In genomic region chr19:47619763-47620162, GRCh38 we compare ENCODE assay signal across 24 cellular contexts. TPM values are rescaled to one million over a fixed set of nuclear protein-coding genes. Genes with fewer than 3 reads are reported as not detected.
DNase-seq lines count a peak whose midpoint lies in the region; ATAC-seq, FAIRE-seq and TF ChIP-seq lines count a peak whose summit lies in the region.
"Had no signal": no experiment of that assay in that cellular context is flagged by ENCODE, and none has a peak within 500 bp of the region (broad histone marks: within the 10 kb centered on the region; RNA-seq: fewer than 3 reads in every experiment).

No MANE protein-coding gene starts in this region.

- H3K9me3 Mint-ChIP-seq in osteocyte (ENCODE audit: unreplicated experiment) (no peaks in the 10 kb centered on the region), MCF 10A (ENCODE audit: unreplicated experiment) (no peaks in the 10 kb centered on the region)

- POLR2A ChIA-PET in MCF 10A (lab: Yijun Ruan, JAX), result interaction anchor here (0.5 to 1.0 kb wide), 3 partner anchors 9 to 1467 kb away, joined by 3 to 5 read pairs (median 3); no protein-coding TSS in a partner anchor

- H3K27me3 ChIP-seq in H7 (ENCODE audit: control insufficient read depth, insufficient read depth, low read length), result no peaks in the 10 kb centered on the region
- H3K27me3 ChIP-seq: left lung, vagina had no signal

- BruUV-seq in MCF 10A (replicated peaks; lab: Mats Ljungman, UMichigan), result no TSS peak

- no peak for TF ChIP-seq CTCF in astrocyte of the spinal cord (IDR thresholded peaks at IDR 0.05; ENCODE audit: low read depth, low read length)
- no peak for TF ChIP-seq CTCF in osteocyte (IDR thresholded peaks at IDR 0.05)
- TF ChIP-seq CTCF in MCF 10A (IDR thresholded peaks at IDR 0.05; ENCODE audit: unreplicated experiment), result no peak

- H3K36me3 Mint-ChIP-seq in osteocyte (ENCODE audit: unreplicated experiment) (peaks cover 2% of the 10 kb centered on the region), MCF 10A (ENCODE audit: insufficient read depth, unreplicated experiment) (peaks cover 16% of the 10 kb centered on the region)

- no peak overlapping the region for H3K4me3 ChIP-seq in H7 (ENCODE audit: insufficient read depth, low read depth, low read length)
- H3K4me3 ChIP-seq in astrocyte of the spinal cord (ENCODE audit: low read depth, low read length), result no peak overlapping the region
- H3K4me3 ChIP-seq: left lung, vagina had no signal

- peak overlapping the region; percentile 6 for H3K27ac Mint-ChIP-seq in osteocyte (ENCODE audit: unreplicated experiment)
- H3K27ac Mint-ChIP-seq in MCF 10A (ENCODE audit: low read depth, unreplicated experiment), result no peak overlapping the region

- H3K27me3 Mint-ChIP-seq in osteocyte (ENCODE audit: unreplicated experiment) (no peaks in the 10 kb centered on the region), MCF 10A (ENCODE audit: insufficient read depth, unreplicated experiment) (no peaks in the 10 kb centered on the region)
- H3K27me3 Mint-ChIP-seq: naive thymus-derived CD4-positive, alpha-beta T cell had no signal

- H3K36me3 ChIP-seq in H7 (replicated peaks; ENCODE audit: control insufficient read depth, insufficient read depth, low read length), result peaks cover 1% of the 10 kb centered on the region; the same call in 1 of the 2 replicates
- H3K36me3 ChIP-seq: vagina had no signal

- DNase-seq in H7 (peak; percentile 78), astrocyte of the spinal cord (ENCODE audit: low read depth, low spot score) (peak; percentile 54), iPS-NIHi7 (ENCODE audit: extremely low spot score) (peak; percentile 58), osteocyte (ENCODE audit: extremely low spot score, unreplicated experiment) (no peak), kidney glomerular epithelial cell (lab: John Stamatoyannopoulos, UW) (no peak), MCF 10A (ENCODE audit: unreplicated experiment) (no peak), frontal cortex (ENCODE audit: low spot score in 2 of 2) (no peak)
- DNase-seq: activated CD4-positive, alpha-beta T cell treated with anti-CD3 and anti-CD28 coated beads for 1 hour; activated gamma-delta T cell; amygdala; COR-L47; GDM1; GOT3; naive thymus-derived CD4-positive, alpha-beta T cell; NCI-H2029; NCI-H526; OCI-M1; T1000 had no signal

- in situ Hi-C loops in astrocyte of the spinal cord (cut with HindIII; ENCODE audit: low sequenced_read_pairs), result no loop called here

- H3K4me3 Mint-ChIP-seq in osteocyte (ENCODE audit: unreplicated experiment) (no peak overlapping the region), MCF 10A (ENCODE audit: unreplicated experiment) (no peak overlapping the region)

- intact Hi-C loops in MCF 10A (cut with micrococcal nuclease), result no loop called here

- H3K4me1 Mint-ChIP-seq in osteocyte (ENCODE audit: unreplicated experiment) (peaks cover 20% of the 10 kb centered on the region), MCF 10A (ENCODE audit: insufficient read depth, unreplicated experiment) (peaks cover 13% of the 10 kb centered on the region)

- CTCF ChIA-PET in MCF 10A (lab: Yijun Ruan, JAX), result interaction anchor here (0.7 kb wide), 1 partner anchor 76 kb away, joined by 3 read pairs; no protein-coding TSS in a partner anchor

- no peak for ATAC-seq in GM19328 (IDR thresholded peaks at IDR 0.05; ENCODE audit: unreplicated experiment)
- ATAC-seq: left lung; naive thymus-derived CD4-positive, alpha-beta T cell had no signal

- FAIRE-seq in frontal cortex (lab: Jason Lieb, UNC), result no peak
- FAIRE-seq: colon, GM12891 had no signal

RNA-seq across cellular contexts. Expression of gene BICRA, which starts 10.8 kb away (rescaled TPM):
- 3.4 and 8.5 TPM in 2 replicates for total RNA-seq in H7 (2014; rRNA removed; shearing (Covaris generic))
- total RNA-seq in osteocyte, result 17.1 and 20.4 TPM in 2 replicates
- 13.1 and 16.8 TPM in 2 replicates for total RNA-seq in MCF 10A (2022)
- total RNA-seq in frontal cortex, result 4.1 TPM

RNA-seq across cellular contexts. Expression of gene ZNF541, which starts 46.8 kb away (rescaled TPM):
- not detected in 2 replicates for total RNA-seq in H7 (2014; rRNA removed; shearing (Covaris generic))
- not detected in 2 replicates for total RNA-seq in osteocyte
- total RNA-seq in MCF 10A (2022), result not detected in 2 replicates
- total RNA-seq in frontal cortex, result under 0.01 TPM
- total RNA-seq: HT1080, vagina had no signal

Comparison
In these comparisons a context has a peak if more than half of its experiments do, and no peak if none do; other contexts are left out.
1. DNase-seq: peak in H7 (single experiment), astrocyte of the spinal cord (single experiment) and iPS-NIHi7 (single experiment); none in osteocyte (single experiment), kidney glomerular epithelial cell (single experiment), MCF 10A (single experiment) and frontal cortex (0 of 2).